Comparison of ENCODE assay signal across 8 cellular contexts in the genomic region with DNA sequence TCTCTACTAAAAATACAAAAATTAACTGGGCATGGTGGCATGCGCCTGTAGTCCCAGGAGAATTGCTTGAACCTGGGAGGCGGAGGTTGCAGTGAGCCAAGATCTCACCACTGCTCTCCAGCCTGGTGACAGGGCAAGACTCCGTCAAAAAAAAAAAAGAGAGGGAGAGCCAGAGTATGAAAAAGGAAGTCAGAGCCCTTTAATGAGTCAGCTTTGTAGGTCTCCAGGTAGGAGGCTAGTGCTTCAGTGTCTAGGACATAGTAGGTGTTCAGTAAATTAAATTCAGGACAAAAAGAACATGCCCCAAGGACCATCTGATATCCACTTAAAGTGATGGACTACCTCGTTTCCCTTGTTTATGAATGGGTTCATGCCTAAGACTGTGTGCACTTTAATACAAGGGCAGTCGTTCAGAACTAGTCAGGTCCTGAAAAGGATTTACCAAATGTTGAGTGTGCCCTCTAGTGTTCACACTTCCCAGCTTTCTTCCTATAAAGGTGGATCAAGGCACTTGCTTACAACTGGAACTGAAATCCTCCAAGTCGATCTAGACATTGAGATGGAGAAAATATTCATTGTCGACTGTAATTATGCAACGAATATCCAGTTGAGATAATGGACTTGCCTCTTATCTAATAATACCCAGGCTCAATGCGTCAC.
A peak's percentile ranks its signal among the peaks of the same experiment; 100 is the strongest.
DNase-seq lines count a peak whose midpoint lies in the region; ATAC-seq and TF ChIP-seq lines count a peak whose summit lies in the region.

No MANE protein-coding gene starts in this region.

- no peak overlapping the region for H3K9ac ChIP-seq in OCI-LY3 (ENCODE audit: low read length)

- H3K27ac ChIP-seq in OCI-LY3 (ENCODE audit: low read length) = no peak overlapping the region

- no peaks in the 10 kb centered on the region for H3K79me2 ChIP-seq in OCI-LY3 (ENCODE audit: low read length)

- ATAC-seq in GM19328 (IDR thresholded peaks at IDR 0.05; ENCODE audit: unreplicated experiment) = peak; percentile 76
- peak; percentile 94 for ATAC-seq in HG03432 (IDR thresholded peaks at IDR 0.05; ENCODE audit: unreplicated experiment)

- peak; percentile 71 for TF ChIP-seq CTCF in OCI-LY3 (IDR thresholded peaks at IDR 0.05; ENCODE audit: low read depth, low read length)

- H3K4me1 ChIP-seq in OCI-LY3 (ENCODE audit: low read length) = peaks cover 23% of the 10 kb centered on the region

- peak overlapping the region; percentile 60 for H3K4me2 ChIP-seq in OCI-LY3 (ENCODE audit: low read length)

- H3K9me3 ChIP-seq in OCI-LY3 (ENCODE audit: insufficient read depth, low read length) = no peaks in the 10 kb centered on the region

- DNase-seq in EH (ENCODE audit: low read depth) = peak; percentile 29
- DNase-seq in fibroblast of gingiva (ENCODE audit: low read depth) = peak; percentile 43
- DNase-seq in pons (ENCODE audit: low spot score) = peak; percentile 51
- no peak for DNase-seq in activated CD8-positive, alpha-beta memory T cell treated with anti-CD3 and anti-CD28 coated beads for 24 hours
- DNase-seq in KG1 (lab: John Stamatoyannopoulos, UW) = no peak

- no peak overlapping the region for H3K4me3 ChIP-seq in OCI-LY3 (ENCODE audit: low read length)

- no peak overlapping the region for H2AFZ ChIP-seq in OCI-LY3 (ENCODE audit: low read depth, low read length)

- H3K36me3 ChIP-seq in OCI-LY3 (replicated peaks; ENCODE audit: low read depth, low read length) = no peaks in the 10 kb centered on the region

- H4K20me1 ChIP-seq in OCI-LY3 (ENCODE audit: insufficient read depth, low read length) = no peaks in the 10 kb centered on the region

- no peaks in the 10 kb centered on the region for H3K27me3 ChIP-seq in OCI-LY3 (ENCODE audit: low read depth, low read length)

Comparison
In these comparisons a context has a peak if more than half of its experiments do, and no peak if none do; other contexts are left out.
1. DNase-seq: peak in EH (single experiment), fibroblast of gingiva (single experiment) and pons (single experiment); none in activated CD8-positive, alpha-beta memory T cell treated with anti-CD3 and anti-CD28 coated beads for 24 hours (single experiment) and KG1 (single experiment).